Comparison of ENCODE assay signal across 22 cellular contexts in genomic region chr7:8255680-8256656, GRCh38.
"Had no signal": no experiment of that assay in that cellular context is flagged by ENCODE, and none has a peak within 500 bp of the region (broad histone marks: within the 10 kb centered on the region; RNA-seq: fewer than 3 reads in every experiment).

No MANE protein-coding gene starts in this region.

- H3K36me3 ChIP-seq: esophagus muscularis mucosa, gastrocnemius medialis, right lobe of liver, spleen, tibial artery had no signal

- ATAC-seq: effector memory CD8-positive, alpha-beta T cell; gastrocnemius medialis; heart right ventricle; left ventricle myocardium superior; psoas muscle; stimulated activated memory B cell treated with anti-CD40 and anti-IgM and Interleukin-4, amounts not matched to agents 10 μg/mL and 1 μg/mL and 100 μg/mL, for 72 hours had no signal

- H3K9me3 Mint-ChIP-seq: dendritic cell treated with granulocyte-macrophage colony-stimulating factor and Interleukin-4, amounts not matched to agents 40 ng/mL and 50 ng/mL, for 4 days; effector memory CD8-positive, alpha-beta T cell; immature natural killer cell; nephron; stimulated activated memory B cell treated with anti-CD40 and anti-IgM and Interleukin-4, amounts not matched to agents 10 μg/mL and 1 μg/mL and 100 μg/mL, for 72 hours; stimulated activated naive CD8-positive, alpha-beta T cell treated with anti-CD3 and anti-CD28 coated beads, Interleukin-15, Interleukin-2, amounts not matched to agents 100 ng/mL and 50 ng/mL, for 24 hours had no signal

- H3K36me3 Mint-ChIP-seq: immature natural killer cell; stimulated activated memory B cell treated with anti-CD40 and anti-IgM and Interleukin-4, amounts not matched to agents 10 μg/mL and 1 μg/mL and 100 μg/mL, for 72 hours had no signal

- H3K27ac ChIP-seq: epithelial cell of prostate, esophagus muscularis mucosa, gastrocnemius medialis, heart right ventricle, psoas muscle, right lobe of liver, spleen, tibial artery had no signal

- H3K27ac Mint-ChIP-seq: dendritic cell treated with granulocyte-macrophage colony-stimulating factor and Interleukin-4, amounts not matched to agents 40 ng/mL and 50 ng/mL, for 4 days; effector memory CD8-positive, alpha-beta T cell; immature natural killer cell; naive B cell; nephron; stimulated activated memory B cell treated with anti-CD40 and anti-IgM and Interleukin-4, amounts not matched to agents 10 μg/mL and 1 μg/mL and 100 μg/mL, for 72 hours; stimulated activated naive CD8-positive, alpha-beta T cell treated with anti-CD3 and anti-CD28 coated beads, Interleukin-15, Interleukin-2, amounts not matched to agents 100 ng/mL and 50 ng/mL, for 24 hours had no signal

- DNase-seq: effector memory CD8-positive, alpha-beta T cell; gastrocnemius medialis; heart right ventricle; immature natural killer cell; left ventricle myocardium superior; mesenchymal stem cell; naive B cell; psoas muscle; retina; right lobe of liver; spleen; stimulated activated CD4-positive, alpha-beta T cell treated with anti-CD3 and anti-CD28 coated beads, Interleukin-15, amount 100 ng/mL, for 24 hours; stimulated activated CD4-positive, alpha-beta T cell treated with anti-CD3 and anti-CD28 coated beads, Interleukin-1b, Interleukin-23, amount 100 ng/mL, for 48 hours; stimulated activated CD4-positive, alpha-beta T cell treated with anti-CD3 and anti-CD28 coated beads, Interleukin-4, amount 100 ng/mL, for 24 hours; tibial artery had no signal

- H3K27me3 ChIP-seq: heart right ventricle, right lobe of liver had no signal

- H3K9me3 ChIP-seq: esophagus muscularis mucosa, gastrocnemius medialis, heart right ventricle, psoas muscle, right lobe of liver, spleen, tibial artery had no signal

- H3K4me1 ChIP-seq: gastrocnemius medialis, psoas muscle had no signal

- H3K4me3 ChIP-seq: esophagus muscularis mucosa, gastrocnemius medialis, heart right ventricle, lung, psoas muscle, right lobe of liver, spleen, tibial artery had no signal

- H3K4me3 Mint-ChIP-seq: dendritic cell treated with granulocyte-macrophage colony-stimulating factor and Interleukin-4, amounts not matched to agents 40 ng/mL and 50 ng/mL, for 4 days; effector memory CD8-positive, alpha-beta T cell; immature natural killer cell; naive B cell; nephron; stimulated activated memory B cell treated with anti-CD40 and anti-IgM and Interleukin-4, amounts not matched to agents 10 μg/mL and 1 μg/mL and 100 μg/mL, for 72 hours; stimulated activated naive CD8-positive, alpha-beta T cell treated with anti-CD3 and anti-CD28 coated beads, Interleukin-15, Interleukin-2, amounts not matched to agents 100 ng/mL and 50 ng/mL, for 24 hours had no signal
